In genomic region chr12:51242150-51242549, GRCh38 we compare ENCODE assay signal across 1 cellular context.
TF ChIP-seq lines count a peak whose summit lies in the region.

No MANE protein-coding gene starts in this region.

TF ChIP-seq in IMR-90, 13 proteins besides CTCF, POLR2A, EP300 and RAD21:
- TF ChIP-seq SMC3 (IDR thresholded peaks at IDR 0.05; ENCODE audit: low read depth, low read length) (no peak), USF2 (IDR thresholded peaks at IDR 0.05; ENCODE audit: low read depth, low read length) (no peak), RCOR1 (IDR thresholded peaks at IDR 0.05; ENCODE audit: insufficient replicate concordance, low read length) (no peak), MAZ (IDR thresholded peaks at IDR 0.05; ENCODE audit: borderline replicate concordance, low read depth, low read length) (no peak), NFE2L2 (IDR thresholded peaks at IDR 0.05; ENCODE audit: low read depth, low read length) (no peak)
